ENCODE assay signal across 12 cellular contexts in the genomic region with DNA sequence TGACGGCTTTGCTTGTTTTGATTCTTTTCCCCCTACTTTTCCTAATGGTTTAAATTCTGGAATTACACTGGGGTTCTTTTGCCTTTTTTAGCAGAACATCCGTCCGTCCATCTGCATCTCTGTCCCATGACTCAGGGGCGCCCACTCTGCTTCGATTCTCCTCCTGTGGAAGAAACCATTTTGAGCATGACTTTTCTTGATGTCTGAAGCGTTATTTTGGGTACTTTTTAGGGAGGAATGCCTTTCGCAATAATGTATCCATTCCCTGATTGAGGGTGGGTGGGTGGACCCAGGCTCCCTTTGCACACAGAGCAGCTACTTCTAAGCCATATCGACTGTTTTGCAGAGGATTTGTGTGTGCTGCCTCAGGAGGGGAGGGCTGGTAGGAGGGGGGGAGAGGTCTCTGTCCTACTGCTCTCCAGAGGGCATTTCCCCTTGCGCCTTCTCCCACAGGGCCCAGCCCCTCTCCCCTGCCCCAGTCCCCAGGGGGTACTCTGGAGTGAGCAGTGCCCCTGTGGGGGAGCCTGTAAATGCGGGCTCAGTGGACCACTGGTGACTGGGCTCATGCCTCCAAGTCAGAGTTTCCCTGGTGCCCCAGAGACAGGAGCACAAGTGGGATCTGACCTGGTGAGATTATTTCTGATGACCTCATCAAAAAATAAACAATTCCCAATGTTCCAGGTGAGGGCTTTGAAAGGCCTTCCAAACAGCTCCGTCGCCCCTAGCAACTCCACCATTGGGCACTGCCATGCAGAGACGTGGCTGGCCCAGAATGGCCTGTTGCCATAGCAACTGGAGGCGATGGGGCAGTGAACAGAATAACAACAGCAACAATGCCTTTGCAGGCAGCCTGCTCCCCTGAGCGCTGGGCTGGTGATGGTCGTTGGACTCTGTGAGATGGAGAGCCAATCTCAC. TPM values are rescaled to one million over a fixed set of nuclear protein-coding genes. Genes with fewer than 3 reads are reported as not detected.
A peak's percentile ranks its signal among the peaks of the same experiment; 100 is the strongest.
DNase-seq lines count a peak whose midpoint lies in the region; ATAC-seq and TF ChIP-seq lines count a peak whose summit lies in the region.
"Had no signal": no experiment of that assay in that cellular context is flagged by ENCODE, and none has a peak within 500 bp of the region (broad histone marks: within the 10 kb centered on the region; RNA-seq: fewer than 3 reads in every experiment).

No MANE protein-coding gene starts in this region.

- H3K4me1 Mint-ChIP-seq in naive thymus-derived CD8-positive, alpha-beta T cell = peaks cover 2 to 6% (median 5%) of the 10 kb centered on the region in 4 donors

- H3K27me3 ChIP-seq in A673 (replicated peaks; ENCODE audit: insufficient read depth, low read depth, low read length, poor library complexity) (no peaks in the 10 kb centered on the region), colonic mucosa (no peaks in the 10 kb centered on the region)
- H3K27me3 ChIP-seq: SJCRH30 had no signal

- intact Hi-C loops in A673 (cut with micrococcal nuclease; ENCODE audit: unreplicated experiment) = no loop called here
- intact Hi-C loops in colonic mucosa (cut with DNase I) = no loop called here

- H3K27ac ChIP-seq in A673 (ENCODE audit: low read depth, low read length, poor library complexity, severe bottlenecking) = no peak overlapping the region
- no peak overlapping the region for H3K27ac ChIP-seq in colonic mucosa
- H3K27ac ChIP-seq: epithelial cell of prostate, SJCRH30 had no signal

- H3K4me1 ChIP-seq in A673 (ENCODE audit: insufficient read depth, low read length, poor library complexity, severe bottlenecking) (no peaks in the 10 kb centered on the region), colonic mucosa (no peaks in the 10 kb centered on the region)

- TF ChIP-seq CTCF in A673 (conservative IDR thresholded peaks at IDR 0.05; ENCODE audit: low read depth, low read length) (no peak), colonic mucosa (IDR thresholded peaks at IDR 0.05) (no peak)

- no peaks in the 10 kb centered on the region for H3K27me3 Mint-ChIP-seq in naive thymus-derived CD8-positive, alpha-beta T cell

- H3K36me3 Mint-ChIP-seq in naive thymus-derived CD8-positive, alpha-beta T cell = peaks cover 0 to 39% (median 15%) of the 10 kb centered on the region in 3 donors
- H3K36me3 Mint-ChIP-seq: natural killer cell had no signal

- DNase-seq in A673 (ENCODE audit: low spot score) = no peak
- DNase-seq in NCI-H2029 treated with DMSO at 0.1 percent for 48 hours (lab: John Stamatoyannopoulos, UW) = peak; percentile 22
- DNase-seq in cerebellum (ENCODE audit: low spot score) = peak; percentile 69
- DNase-seq in myocyte (ENCODE audit: low read depth) = peak; percentile 38
- no peak for DNase-seq in colonic mucosa
- no peak for DNase-seq in naive thymus-derived CD8-positive, alpha-beta T cell
- DNase-seq in GF-D8 (lab: John Stamatoyannopoulos, UW) = no peak
- DNase-seq: activated T-cell treated with anti-CD3 and anti-CD28 coated beads, Interleukin-2, amount 50 U/mL, for 72 hours; natural killer cell; SJCRH30 had no signal

- no peaks in the 10 kb centered on the region for H3K9me3 Mint-ChIP-seq in naive thymus-derived CD8-positive, alpha-beta T cell
- H3K9me3 Mint-ChIP-seq: activated T-cell treated with anti-CD3 and anti-CD28 coated beads, Interleukin-2, amount 50 U/mL, for 72 hours; natural killer cell had no signal

- CTCF ChIA-PET in A673 (lab: Charles Lee) = interaction anchor here (0.5 kb wide), 1 partner anchor 503 kb away, joined by 5 read pairs; no protein-coding TSS in a partner anchor

- H3K27ac Mint-ChIP-seq in naive thymus-derived CD8-positive, alpha-beta T cell = no peak overlapping the region
- H3K27ac Mint-ChIP-seq: activated T-cell treated with anti-CD3 and anti-CD28 coated beads, Interleukin-2, amount 50 U/mL, for 72 hours; natural killer cell had no signal

- no peak overlapping the region for H3K9ac ChIP-seq in colonic mucosa (ENCODE audit: low read depth in 2 of 2, low read length in 2 of 2)

- no peak overlapping the region for H3K4me3 ChIP-seq in A673 (ENCODE audit: low read depth, low read length, poor library complexity, severe bottlenecking)
- no peak overlapping the region for H3K4me3 ChIP-seq in colonic mucosa
- H3K4me3 ChIP-seq: SJCRH30 had no signal

- TSS peak; percentile 30 for BruUV-seq in A673 (replicated peaks; lab: Mats Ljungman, UMichigan)

- H3K36me3 ChIP-seq in A673 (ENCODE audit: insufficient read depth, low read length, poor library complexity, severe bottlenecking) (no peaks in the 10 kb centered on the region), colonic mucosa (peaks cover 7% of the 10 kb centered on the region)

- H3K9me3 ChIP-seq in A673 (ENCODE audit: low read depth, low read length, poor library complexity, severe bottlenecking) (no peaks in the 10 kb centered on the region), colonic mucosa (no peaks in the 10 kb centered on the region)
- H3K9me3 ChIP-seq: SJCRH30 had no signal

- H3K4me3 Mint-ChIP-seq in naive thymus-derived CD8-positive, alpha-beta T cell = no peak overlapping the region
- H3K4me3 Mint-ChIP-seq: activated T-cell treated with anti-CD3 and anti-CD28 coated beads, Interleukin-2, amount 50 U/mL, for 72 hours; natural killer cell had no signal

- ATAC-seq in GM21723 (IDR thresholded peaks at IDR 0.05; ENCODE audit: unreplicated experiment) = no peak
- no peak for ATAC-seq in naive thymus-derived CD8-positive, alpha-beta T cell
- ATAC-seq: activated T-cell treated with anti-CD3 and anti-CD28 coated beads, Interleukin-2, amount 50 U/mL, for 72 hours; natural killer cell had no signal

- POLR2A ChIA-PET in A673 (lab: Charles Lee; ENCODE audit: low non-redundant PET) = no interaction called here
- POLR2A ChIA-PET in naive thymus-derived CD8-positive, alpha-beta T cell (lab: Charles Lee) = no interaction called here

RNA-seq across cellular contexts. Expression of a gene that starts 19.4 kb away (rescaled TPM):
- 1.1 and 1.4 TPM in 2 replicates for total RNA-seq in A673 (2021)
- total RNA-seq in cerebellum = 13.7 TPM
- 0.31 and 0.45 TPM in 2 replicates for total RNA-seq in myocyte
- polyA plus RNA-seq in myocyte (2012) = 0.24 TPM
- under 1 TPM; 0.17 to 0.21 TPM for total RNA-seq in colonic mucosa
- under 1 TPM; 0.22 to 0.23 TPM for total RNA-seq in naive thymus-derived CD8-positive, alpha-beta T cell
- under 1 TPM in 1 of 3 donors, not detected in 2; 0.19 TPM for polyA plus RNA-seq in naive thymus-derived CD8-positive, alpha-beta T cell

Comparison
In these comparisons a context has a peak if more than half of its experiments do, and no peak if none do; other contexts are left out.
1. DNase-seq: peak in NCI-H2029 treated with DMSO at 0.1 percent for 48 hours (single experiment), cerebellum (single experiment) and myocyte (single experiment); none in A673 (single experiment), colonic mucosa (single experiment), naive thymus-derived CD8-positive, alpha-beta T cell (0 of 10) and GF-D8 (single experiment).